ENCODE assay signal across 7 cellular contexts in the genomic region with DNA sequence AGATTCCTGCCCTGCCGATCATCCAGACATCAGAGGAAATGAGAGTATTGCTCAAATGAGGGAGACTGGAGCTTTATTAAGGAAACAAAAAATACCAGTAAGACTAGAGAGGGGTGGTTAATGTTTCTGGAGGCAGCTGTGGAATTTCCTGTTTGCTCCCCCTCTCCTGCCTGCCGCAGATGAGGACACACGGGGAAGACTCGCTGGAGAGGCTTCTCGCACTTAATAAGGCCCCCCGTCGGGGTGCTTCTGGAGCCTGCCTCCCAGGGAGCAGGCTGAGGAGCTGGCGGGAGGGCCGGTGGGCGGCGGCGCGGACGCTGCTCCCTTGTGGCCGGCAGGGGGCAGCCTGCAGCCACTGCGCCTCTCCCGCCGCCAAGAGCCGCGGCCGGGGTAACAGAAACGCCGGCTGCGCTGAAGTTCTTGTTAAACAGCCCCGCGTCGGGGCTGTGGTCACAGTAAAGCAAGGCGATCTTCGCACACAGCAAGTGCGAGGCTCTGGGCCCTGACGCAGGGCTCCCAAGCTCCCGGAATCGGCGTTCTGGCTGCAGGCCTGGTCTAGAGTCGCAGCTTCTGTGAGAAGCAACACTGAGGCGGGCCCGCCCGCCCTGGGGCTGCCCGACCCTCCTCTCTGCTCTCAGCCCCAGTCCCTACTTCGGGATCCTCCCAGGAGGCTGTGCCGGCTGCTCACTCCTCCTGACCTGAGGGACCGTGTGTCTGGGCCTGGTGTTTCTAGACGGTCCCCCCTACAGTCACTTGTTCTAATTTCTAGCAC. TPM values are rescaled to one million over a fixed set of nuclear protein-coding genes. Genes with fewer than 3 reads are reported as not detected.
DNase-seq lines count a peak whose midpoint lies in the region; ATAC-seq, FAIRE-seq and TF ChIP-seq lines count a peak whose summit lies in the region.

No MANE protein-coding gene starts in this region.

- in situ Hi-C loops in GM13976 (cut with MboI; ENCODE audit: low sequenced_read_pairs, unreplicated experiment), result no loop called here

- H3K36me3 ChIP-seq in WERI-Rb-1, result peaks cover 49% of the 10 kb centered on the region
- peaks cover 19% of the 10 kb centered on the region for H3K36me3 ChIP-seq in bronchial epithelial cell (ENCODE audit: control insufficient read depth, insufficient read depth, low read length)
- peaks cover 20 to 32% of the 10 kb centered on the region in 2 experiments for H3K36me3 ChIP-seq in keratinocyte (ENCODE audit: control insufficient read depth in 2 of 2, extremely low read depth in 1 of 2, insufficient read depth in 2 of 2, low read length in 2 of 2)

- no peaks in the 10 kb centered on the region for H3K79me2 ChIP-seq in keratinocyte (ENCODE audit: control insufficient read depth, insufficient read depth, low read length)

- dilution Hi-C loops in keratinocyte (cut with MboI; ENCODE audit: extremely low pct_ligation_motif_present, low sequenced_read_pairs), result no loop called here

- H3K9me3 ChIP-seq in WERI-Rb-1 (ENCODE audit: severe bottlenecking), result peaks cover 6% of the 10 kb centered on the region
- H3K9me3 ChIP-seq in keratinocyte (ENCODE audit: control insufficient read depth, low read depth, low read length), result no peaks in the 10 kb centered on the region

- H3K9ac ChIP-seq in keratinocyte (ENCODE audit: control insufficient read depth, extremely low read depth, insufficient read depth, low read length), result peak overlapping the region; percentile 22

- FAIRE-seq in bronchial epithelial cell (lab: Jason Lieb, UNC) (no peak), keratinocyte (lab: Jason Lieb, UNC) (no peak)

- H3K27me3 ChIP-seq in WERI-Rb-1 (ENCODE audit: insufficient read depth, low read depth, severe bottlenecking), result no peaks in the 10 kb centered on the region
- no peaks in the 10 kb centered on the region for H3K27me3 ChIP-seq in bronchial epithelial cell (ENCODE audit: control insufficient read depth, insufficient read depth, low read length)
- peaks cover 8% of the 10 kb centered on the region for H3K27me3 ChIP-seq in keratinocyte (ENCODE audit: control insufficient read depth, extremely low read depth, insufficient read depth, low read length)

- H3K27ac ChIP-seq in WERI-Rb-1, result peak overlapping the region; percentile 84
- H3K27ac ChIP-seq in keratinocyte (ENCODE audit: control insufficient read depth, insufficient read depth, low read length), result no peak overlapping the region

- H3K9me1 ChIP-seq in keratinocyte (ENCODE audit: control insufficient read depth, extremely low read depth, insufficient read depth, low read length), result peaks cover 5% of the 10 kb centered on the region

- H2AFZ ChIP-seq in keratinocyte (ENCODE audit: control insufficient read depth, low read length), result no peak overlapping the region

- peaks cover 30% of the 10 kb centered on the region for H3K4me1 ChIP-seq in keratinocyte (ENCODE audit: control insufficient read depth, extremely low read depth, insufficient read depth, low read length)

- peaks cover 4% of the 10 kb centered on the region for H4K20me1 ChIP-seq in keratinocyte (ENCODE audit: control insufficient read depth, extremely low read depth, insufficient read depth, low read length)

- TF ChIP-seq CTCF in GM13976 (IDR thresholded peaks at IDR 0.05; ENCODE audit: borderline replicate concordance, control extremely low read depth, extremely low read depth, insufficient read depth, missing control alignments), result peak; percentile 94
- peak; percentile 97 for TF ChIP-seq CTCF in WERI-Rb-1 (IDR thresholded peaks at IDR 0.05; ENCODE audit: low read depth, low read length)
- TF ChIP-seq CTCF in bronchial epithelial cell (IDR thresholded peaks at IDR 0.05; ENCODE audit: insufficient read depth, low read length, severe bottlenecking), result peak; percentile 89
- peak in 2 of 3 experiments; percentile 48 to 89 for TF ChIP-seq CTCF in keratinocyte (optimal IDR thresholded peaks at IDR 0.05 in 1 of 3, IDR thresholded peaks at IDR 0.05 in 1 of 3, conservative IDR thresholded peaks at IDR 0.05 in 1 of 3; ENCODE audit: extremely low read depth in 1 of 3, insufficient read depth in 2 of 3, low read length in 3 of 3)

- H3K4me3 ChIP-seq in WERI-Rb-1 (ENCODE audit: low read depth, low read length) (no peak overlapping the region), bronchial epithelial cell (ENCODE audit: low read depth, low read length) (no peak overlapping the region), keratinocyte (ENCODE audit: control insufficient read depth in 2 of 3, extremely low read depth in 1 of 3, insufficient read depth in 2 of 3, low read depth in 1 of 3, low read length in 3 of 3) (no peak overlapping the region)

- DNase-seq in GM13976 (ENCODE audit: low spot score), result peak; percentile 89
- peak; percentile 77 for DNase-seq in NCI-H1105 treated with DMSO at 0.1 percent for 48 hours (lab: John Stamatoyannopoulos, UW)
- peak; percentile 94 for DNase-seq in WERI-Rb-1
- DNase-seq in bronchial epithelial cell (ENCODE audit: low read depth), result peak; percentile 60
- DNase-seq in keratinocyte (ENCODE audit: low read depth, low spot score), result no peak
- DNase-seq in stimulated activated CD4-positive, alpha-beta T cell treated with anti-CD3 and anti-CD28 coated beads, Interleukin-12 subunit alpha, Interleukin-12 subunit beta, amount 100 ng/mL, for 24 hours (ENCODE audit: low read depth in 2 of 2), result peak; percentile 31 to 47

- peak overlapping the region; percentile 22 for H3K4me2 ChIP-seq in keratinocyte (ENCODE audit: control insufficient read depth, extremely low read depth, insufficient read depth, low read depth, low read length)

- ATAC-seq in GM19023 (IDR thresholded peaks at IDR 0.05; ENCODE audit: unreplicated experiment), result no peak

RNA-seq across cellular contexts. Expression of a gene that starts 17.4 kb away (rescaled TPM):
- total RNA-seq in bronchial epithelial cell, result 62.6 and 66.9 TPM in 2 replicates
- 30.8 to 48.6 TPM (median 47.5 TPM) in 3 replicates for polyA plus RNA-seq in keratinocyte
- polyA plus RNA-seq in keratinocyte (2011; ENCODE audit: low read depth), result 23.4 TPM
- polyA plus RNA-seq in keratinocyte (2011; cell fraction: cytosol; rRNA removed), result 19.1 and 24.5 TPM in 2 replicates
- polyA plus RNA-seq in keratinocyte (2011; cell fraction: nucleus; rRNA removed), result 74.9 and 89.3 TPM in 2 replicates
- 34.0 and 34.2 TPM in 2 replicates for polyA plus RNA-seq in keratinocyte (2012; ENCODE audit: low replicate concordance)
- 39.6 to 72.0 TPM (median 40.1 TPM) in 3 replicates for polyA minus RNA-seq in keratinocyte
- polyA minus RNA-seq in keratinocyte (2011; cell fraction: cytosol; rRNA and poly(A)+ RNA removed), result 21.1 TPM
- polyA minus RNA-seq in keratinocyte (2011; cell fraction: nucleus; rRNA and poly(A)+ RNA removed), result 31.9 and 52.5 TPM in 2 replicates

RNA-seq across cellular contexts. Expression of a gene that starts 24.8 kb away (rescaled TPM):
- under 0.01 and 0.13 TPM in 2 replicates for total RNA-seq in bronchial epithelial cell
- 0.05 TPM in 1 of 3 replicates, not detected in the others for polyA plus RNA-seq in keratinocyte
- polyA plus RNA-seq in keratinocyte (2011; ENCODE audit: low read depth), result not detected
- polyA plus RNA-seq in keratinocyte (2011; cell fraction: cytosol; rRNA removed), result not detected in 2 replicates
- not detected in 2 replicates for polyA plus RNA-seq in keratinocyte (2011; cell fraction: nucleus; rRNA removed)
- polyA plus RNA-seq in keratinocyte (2012; ENCODE audit: low replicate concordance), result not detected in 2 replicates
- not detected in 3 replicates for polyA minus RNA-seq in keratinocyte
- polyA minus RNA-seq in keratinocyte (2011; cell fraction: cytosol; rRNA and poly(A)+ RNA removed), result not detected
- polyA minus RNA-seq in keratinocyte (2011; cell fraction: nucleus; rRNA and poly(A)+ RNA removed), result not detected in 2 replicates

RNA-seq across cellular contexts. Expression of a gene that starts 32.3 kb away (rescaled TPM):
- total RNA-seq in bronchial epithelial cell, result not detected in 2 replicates
- not detected in 3 replicates for polyA plus RNA-seq in keratinocyte
- not detected for polyA plus RNA-seq in keratinocyte (2011; ENCODE audit: low read depth)
- not detected in 2 replicates for polyA plus RNA-seq in keratinocyte (2011; cell fraction: cytosol; rRNA removed)
- not detected in 2 replicates for polyA plus RNA-seq in keratinocyte (2011; cell fraction: nucleus; rRNA removed)
- polyA plus RNA-seq in keratinocyte (2012; ENCODE audit: low replicate concordance), result not detected in 2 replicates
- not detected in 3 replicates for polyA minus RNA-seq in keratinocyte
- polyA minus RNA-seq in keratinocyte (2011; cell fraction: cytosol; rRNA and poly(A)+ RNA removed), result not detected
- not detected in 2 replicates for polyA minus RNA-seq in keratinocyte (2011; cell fraction: nucleus; rRNA and poly(A)+ RNA removed)
